8 cellular contexts compared by ENCODE assay signal in genomic region chr12:43758247-43758727, GRCh38. TPM values are rescaled to one million over a fixed set of nuclear protein-coding genes. Genes with fewer than 3 reads are reported as not detected.
DNase-seq lines count a peak whose midpoint lies in the region; ATAC-seq and TF ChIP-seq lines count a peak whose summit lies in the region.

No MANE protein-coding gene starts in this region.

- H3K9me3 ChIP-seq in osteoblast (ENCODE audit: low read depth, low read length) = no peaks in the 10 kb centered on the region

- H2AFZ ChIP-seq in osteoblast (ENCODE audit: low read length) = peak overlapping the region; percentile 92

- H3K9me3 Mint-ChIP-seq in activated T-cell treated with anti-CD3 and anti-CD28 coated beads, Interleukin-2, amount 50 U/mL, for 4 hours = no peaks in the 10 kb centered on the region

- peaks cover 56% of the 10 kb centered on the region for H3K79me2 ChIP-seq in osteoblast (ENCODE audit: insufficient read depth, low read length)

- peak overlapping the region; percentile 85 for H3K27ac ChIP-seq in osteoblast (ENCODE audit: low read depth, low read length)

- TF ChIP-seq RAD21 in Ishikawa (IDR thresholded peaks at IDR 0.05; ENCODE audit: low read depth) = no peak

- H3K36me3 ChIP-seq in osteoblast (ENCODE audit: insufficient read depth, low read length) = peaks cover 15% of the 10 kb centered on the region

- peak overlapping the region; percentile 98 for H3K4me2 ChIP-seq in osteoblast (ENCODE audit: insufficient read depth, low read length)

- TF ChIP-seq EP300 in Ishikawa (IDR thresholded peaks at IDR 0.05; ENCODE audit: borderline replicate concordance) = no peak

- ATAC-seq in activated T-cell treated with anti-CD3 and anti-CD28 coated beads, Interleukin-2, amount 50 U/mL, for 4 hours = peak; percentile 27 to 30

- DNase-seq in Ammon's horn (ENCODE audit: low spot score) (peak; percentile 59), GM19238 (ENCODE audit: insufficient read length, low spot score) (peak; percentile 5), globus pallidus (ENCODE audit: low spot score) (peak; percentile 59), osteoblast (ENCODE audit: insufficient read length, low spot score, missing footprints) (peak; percentile 81), NCI-H187 treated with DMSO at 0.1 percent for 48 hours (lab: John Stamatoyannopoulos, UW) (no peak), NCI-H524 treated with DMSO at 0.1 percent for 48 hours (lab: John Stamatoyannopoulos, UW) (no peak)
- DNase-seq in activated T-cell treated with anti-CD3 and anti-CD28 coated beads, Interleukin-2, amount 50 U/mL, for 4 hours = no peak

- no peak for TF ChIP-seq CTCF in osteoblast (IDR thresholded peaks at IDR 0.05; ENCODE audit: extremely low read depth, low read depth, low read length)

- H3K27me3 ChIP-seq in osteoblast (ENCODE audit: insufficient read depth, low read length) = no peaks in the 10 kb centered on the region

- peak overlapping the region; percentile 90 for H3K4me3 ChIP-seq in osteoblast (ENCODE audit: insufficient read depth, low read length)

- peaks cover 27% of the 10 kb centered on the region for H3K36me3 Mint-ChIP-seq in activated T-cell treated with anti-CD3 and anti-CD28 coated beads, Interleukin-2, amount 50 U/mL, for 4 hours (ENCODE audit: insufficient read depth)

- peaks cover 67% of the 10 kb centered on the region for H3K4me1 Mint-ChIP-seq in activated T-cell treated with anti-CD3 and anti-CD28 coated beads, Interleukin-2, amount 50 U/mL, for 4 hours (ENCODE audit: low read depth)

- H3K4me1 ChIP-seq in osteoblast (ENCODE audit: insufficient read depth, low read length) = peaks cover 24% of the 10 kb centered on the region

- peak overlapping the region; percentile 97 for H3K4me3 Mint-ChIP-seq in activated T-cell treated with anti-CD3 and anti-CD28 coated beads, Interleukin-2, amount 50 U/mL, for 4 hours

- H4K20me1 ChIP-seq in osteoblast (ENCODE audit: insufficient read depth, low read length) = no peaks in the 10 kb centered on the region

- no peaks in the 10 kb centered on the region for H3K27me3 Mint-ChIP-seq in activated T-cell treated with anti-CD3 and anti-CD28 coated beads, Interleukin-2, amount 50 U/mL, for 4 hours (ENCODE audit: low read depth)

TF ChIP-seq in Ishikawa, 13 proteins besides CTCF, POLR2A, EP300 and RAD21:
- TF ChIP-seq CEBPB (IDR thresholded peaks at IDR 0.05) (no peak; the same call in 1 of the 2 replicates), TEAD4 (IDR thresholded peaks at IDR 0.05) (no peak), USF1 (IDR thresholded peaks at IDR 0.05) (peak; percentile 67; the same call in 1 of the 2 replicates), FOXM1 (IDR thresholded peaks at IDR 0.05; ENCODE audit: borderline replicate concordance, low read depth) (no peak), MAX (IDR thresholded peaks at IDR 0.05) (peak; percentile 92)
TF ChIP-seq in Ishikawa: peak in this region for 2.

RNA-seq across cellular contexts. Expression of gene PUS7L, which starts 0.3 kb away (rescaled TPM):
- 10 to 100 TPM; 21.2 to 23.4 (median 22.4) TPM for total RNA-seq in activated T-cell treated with anti-CD3 and anti-CD28 coated beads, Interleukin-2, amount 50 U/mL, for 4 hours
- 18.9 and 20.6 TPM in 2 replicates for total RNA-seq in osteoblast

RNA-seq across cellular contexts. Expression of gene IRAK4, which starts 0.5 kb away (rescaled TPM):
- 10 to 100 TPM; 15.4 to 17.5 (median 16.7) TPM for total RNA-seq in activated T-cell treated with anti-CD3 and anti-CD28 coated beads, Interleukin-2, amount 50 U/mL, for 4 hours
- 27.9 and 38.9 TPM in 2 replicates for total RNA-seq in osteoblast

RNA-seq across cellular contexts. Expression of gene TWF1, which starts 47.8 kb away (rescaled TPM):
- total RNA-seq in activated T-cell treated with anti-CD3 and anti-CD28 coated beads, Interleukin-2, amount 50 U/mL, for 4 hours = 10 to 100 TPM; 35.9 to 46.2 (median 40.7) TPM
- 180 and 219 TPM in 2 replicates for total RNA-seq in osteoblast

Comparison
In these comparisons a context has a peak if more than half of its experiments do, and no peak if none do; other contexts are left out.
1. DNase-seq: peak in Ammon's horn (single experiment), GM19238 (single experiment), globus pallidus (single experiment) and osteoblast (single experiment); none in activated T-cell treated with anti-CD3 and anti-CD28 coated beads, Interleukin-2, amount 50 U/mL, for 4 hours (single experiment), NCI-H187 treated with DMSO at 0.1 percent for 48 hours (single experiment) and NCI-H524 treated with DMSO at 0.1 percent for 48 hours (single experiment).